Comparison of ENCODE assay signal across 27 cellular contexts in the genomic region with DNA sequence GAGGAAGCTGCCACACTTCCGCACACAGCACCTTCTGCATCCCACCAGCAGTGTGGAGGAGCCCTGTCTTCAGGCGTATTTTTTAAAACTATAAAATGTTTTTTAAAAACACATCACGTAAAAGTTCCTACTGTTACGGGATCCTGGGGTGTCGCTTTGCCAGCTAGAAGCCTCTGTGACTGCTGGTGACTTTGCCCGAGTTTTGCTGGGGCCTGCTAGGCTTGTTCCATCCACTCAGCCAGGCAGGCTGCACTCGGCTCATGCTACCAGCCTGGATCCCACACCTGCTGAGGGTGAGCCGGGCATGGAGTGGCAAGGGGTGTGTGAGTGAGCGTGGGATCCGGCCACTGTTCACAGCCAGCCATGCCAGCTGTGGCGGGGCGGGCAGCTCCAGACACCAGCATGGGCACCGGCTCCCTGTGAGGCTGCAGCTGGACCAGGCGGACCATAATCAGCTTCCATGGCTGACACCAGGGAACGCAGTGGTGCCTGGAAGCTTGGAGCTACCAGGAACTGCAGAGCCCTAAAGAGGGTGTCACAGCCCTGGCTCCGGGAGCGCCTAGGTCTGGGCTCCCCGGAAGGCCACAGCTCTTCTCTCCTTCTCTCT.
"Had no signal": no experiment of that assay in that cellular context is flagged by ENCODE, and none has a peak within 500 bp of the region (broad histone marks: within the 10 kb centered on the region; RNA-seq: fewer than 3 reads in every experiment).

No MANE protein-coding gene starts in this region.

- H3K27ac Mint-ChIP-seq: activated naive CD4-positive, alpha-beta T cell treated with anti-CD3 and anti-CD28 coated beads for 36 hours; activated naive CD8-positive, alpha-beta T cell treated with anti-CD3 and anti-CD28 coated beads for 36 hours; activated T-helper 1 cell treated with anti-CD3 and anti-CD28 coated beads, Interleukin-12 subunit alpha, Interleukin-12 subunit beta, Interleukin-2, Interleukin-4 antibody, amounts not matched to agents 30 ng/mL and 10 ng/mL and 1 ng/mL, durations not matched to agents 14 hours and 24 hours and 36 hours; stimulated activated naive B cell treated with anti-CD40 and anti-IgM and Interleukin-4, amounts not matched to agents 10 μg/mL and 1 μg/mL and 100 μg/mL, for 72 hours; T-helper 2 cell treated with Interferon-gamma antibody and Interleukin-4, amounts not matched to agents 5 μg/mL and 100 μg/mL, for 36 hours had no signal

- H3K27me3 ChIP-seq: adrenal gland, pancreas had no signal

- H3K9me3 ChIP-seq: adrenal gland, body of pancreas, gastrocnemius medialis, left ventricle myocardium inferior, pancreas, psoas muscle, suprapubic skin, tibial artery had no signal

- H3K36me3 Mint-ChIP-seq: activated naive CD8-positive, alpha-beta T cell treated with anti-CD3 and anti-CD28 coated beads for 36 hours; stimulated activated naive B cell treated with anti-CD40 and anti-IgM and Interleukin-4, amounts not matched to agents 10 μg/mL and 1 μg/mL and 100 μg/mL, for 72 hours had no signal

- H3K36me3 ChIP-seq: adrenal gland, gastrocnemius medialis, left ventricle myocardium inferior, pancreas, suprapubic skin, tibial artery had no signal

- H3K9me3 Mint-ChIP-seq: activated naive CD4-positive, alpha-beta T cell treated with anti-CD3 and anti-CD28 coated beads for 36 hours; activated naive CD8-positive, alpha-beta T cell treated with anti-CD3 and anti-CD28 coated beads for 36 hours; activated T-helper 1 cell treated with anti-CD3 and anti-CD28 coated beads, Interleukin-12 subunit alpha, Interleukin-12 subunit beta, Interleukin-2, Interleukin-4 antibody, amounts not matched to agents 30 ng/mL and 10 ng/mL and 1 ng/mL, durations not matched to agents 14 hours and 24 hours and 36 hours; nephron; stimulated activated naive B cell treated with anti-CD40 and anti-IgM and Interleukin-4, amounts not matched to agents 10 μg/mL and 1 μg/mL and 100 μg/mL, for 72 hours; T-helper 2 cell treated with Interferon-gamma antibody and Interleukin-4, amounts not matched to agents 5 μg/mL and 100 μg/mL, for 36 hours had no signal

- H3K4me3 Mint-ChIP-seq: activated naive CD4-positive, alpha-beta T cell treated with anti-CD3 and anti-CD28 coated beads for 36 hours; activated naive CD8-positive, alpha-beta T cell treated with anti-CD3 and anti-CD28 coated beads for 36 hours; activated T-helper 1 cell treated with anti-CD3 and anti-CD28 coated beads, Interleukin-12 subunit alpha, Interleukin-12 subunit beta, Interleukin-2, Interleukin-4 antibody, amounts not matched to agents 30 ng/mL and 10 ng/mL and 1 ng/mL, durations not matched to agents 14 hours and 24 hours and 36 hours; nephron; stimulated activated naive B cell treated with anti-CD40 and anti-IgM and Interleukin-4, amounts not matched to agents 10 μg/mL and 1 μg/mL and 100 μg/mL, for 72 hours; T-helper 2 cell treated with Interferon-gamma antibody and Interleukin-4, amounts not matched to agents 5 μg/mL and 100 μg/mL, for 36 hours had no signal

- H3K27ac ChIP-seq: adrenal gland, body of pancreas, gastrocnemius medialis, left ventricle myocardium inferior, pancreas, psoas muscle, suprapubic skin, tibial artery had no signal

- DNase-seq: activated CD4-positive, alpha-beta T cell treated with anti-CD3 and anti-CD28 coated beads for 48 hours; activated CD4-positive, alpha-beta T cell treated with anti-CD3 and anti-CD28 coated beads, Interleukin-2, amount 50 U/mL, for 48 hours; activated CD8-positive, alpha-beta memory T cell treated with anti-CD3 and anti-CD28 coated beads for 24 hours; activated effector memory CD4-positive, alpha-beta T cell treated with anti-CD3 and anti-CD28 coated beads, Interleukin-2, amount 50 U/mL, for 16 hours; activated naive CD4-positive, alpha-beta T cell treated with anti-CD3 and anti-CD28 coated beads for 36 hours; activated naive CD8-positive, alpha-beta T cell treated with anti-CD3 and anti-CD28 coated beads for 36 hours; adrenal gland; aorta; body of pancreas; effector CD8-positive, alpha-beta T cell; erythroblast; gastrocnemius medialis; glutamatergic neuron; left ventricle myocardium inferior; psoas muscle; stimulated activated CD4-positive, alpha-beta T cell treated with anti-CD3 and anti-CD28 coated beads, Interleukin-1b, Interleukin-23, amount 100 ng/mL, for 48 hours; stimulated activated CD4-positive, alpha-beta T cell treated with anti-CD3 and anti-CD28 coated beads, Interleukin-4, amount 100 ng/mL, for 4 hours; stimulated activated CD8-positive, alpha-beta memory T cell treated with anti-CD3 and anti-CD28 coated beads, Interleukin-4, amount 100 ng/mL, for 48 hours; stimulated activated naive B cell treated with anti-CD40 and anti-IgM and Interleukin-4, amounts not matched to agents 10 μg/mL and 1 μg/mL and 100 μg/mL, for 72 hours; T-helper 1 cell; tibial artery had no signal

- H3K4me1 ChIP-seq: adrenal gland, pancreas, psoas muscle had no signal

- H3K4me1 Mint-ChIP-seq: activated naive CD8-positive, alpha-beta T cell treated with anti-CD3 and anti-CD28 coated beads for 36 hours had no signal

- H3K4me2 ChIP-seq: smooth muscle cell had no signal

- ATAC-seq: body of pancreas; gastrocnemius medialis; pancreas; psoas muscle; stimulated activated naive B cell treated with anti-CD40 and anti-IgM and Interleukin-4, amounts not matched to agents 10 μg/mL and 1 μg/mL and 100 μg/mL, for 72 hours had no signal

- H3K4me3 ChIP-seq: adrenal gland, body of pancreas, gastrocnemius medialis, left ventricle myocardium inferior, pancreas, psoas muscle, smooth muscle cell, suprapubic skin, tibial artery had no signal
